ENCODE assay signal across 1 cellular context in the genomic region with DNA sequence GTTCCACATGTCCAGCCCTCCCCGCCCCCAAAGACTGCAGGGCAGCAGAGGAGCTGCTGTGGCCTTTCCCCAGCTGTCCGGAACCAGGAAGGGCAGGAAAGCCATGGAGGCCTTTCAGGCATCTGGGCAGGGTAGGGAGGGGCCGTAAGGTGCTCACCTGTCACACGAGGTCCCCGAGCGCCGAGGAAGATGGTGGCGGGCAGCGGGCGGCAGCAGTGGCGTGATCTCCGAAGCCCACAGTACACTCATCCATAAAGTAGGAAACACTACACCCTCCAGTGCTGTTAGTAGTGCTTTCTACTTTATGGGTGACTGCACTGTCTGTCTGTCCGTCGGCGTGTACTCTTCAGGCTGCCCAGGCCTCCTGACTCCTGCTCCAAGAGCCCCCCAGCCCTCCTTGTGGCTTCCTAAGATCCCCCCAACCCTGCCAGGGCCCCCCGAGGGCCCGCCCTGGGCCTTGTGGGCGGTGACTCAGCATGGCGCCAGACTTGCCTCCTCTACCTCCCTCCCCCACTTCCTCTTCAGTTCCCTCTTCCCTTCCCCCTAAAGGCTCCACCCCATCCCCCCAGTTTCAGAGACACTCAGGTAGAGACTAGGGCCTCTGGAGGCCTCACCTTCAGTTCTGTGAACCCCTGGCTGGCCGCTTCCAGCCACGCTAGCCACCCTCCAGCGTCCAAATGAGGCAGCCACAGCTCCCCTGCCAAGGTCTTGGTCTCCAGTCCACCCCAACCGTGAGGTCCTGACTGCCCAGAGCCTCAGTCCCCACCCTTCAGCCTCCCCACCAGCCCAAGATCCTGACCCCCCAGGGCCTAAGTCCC.
TF ChIP-seq lines count a peak whose summit lies in the region.

No MANE protein-coding gene starts in this region.

TF ChIP-seq in HEK293, 187 proteins besides CTCF, POLR2A, EP300 and RAD21 (continued from another document):
- TF ChIP-seq, protein P1, sequence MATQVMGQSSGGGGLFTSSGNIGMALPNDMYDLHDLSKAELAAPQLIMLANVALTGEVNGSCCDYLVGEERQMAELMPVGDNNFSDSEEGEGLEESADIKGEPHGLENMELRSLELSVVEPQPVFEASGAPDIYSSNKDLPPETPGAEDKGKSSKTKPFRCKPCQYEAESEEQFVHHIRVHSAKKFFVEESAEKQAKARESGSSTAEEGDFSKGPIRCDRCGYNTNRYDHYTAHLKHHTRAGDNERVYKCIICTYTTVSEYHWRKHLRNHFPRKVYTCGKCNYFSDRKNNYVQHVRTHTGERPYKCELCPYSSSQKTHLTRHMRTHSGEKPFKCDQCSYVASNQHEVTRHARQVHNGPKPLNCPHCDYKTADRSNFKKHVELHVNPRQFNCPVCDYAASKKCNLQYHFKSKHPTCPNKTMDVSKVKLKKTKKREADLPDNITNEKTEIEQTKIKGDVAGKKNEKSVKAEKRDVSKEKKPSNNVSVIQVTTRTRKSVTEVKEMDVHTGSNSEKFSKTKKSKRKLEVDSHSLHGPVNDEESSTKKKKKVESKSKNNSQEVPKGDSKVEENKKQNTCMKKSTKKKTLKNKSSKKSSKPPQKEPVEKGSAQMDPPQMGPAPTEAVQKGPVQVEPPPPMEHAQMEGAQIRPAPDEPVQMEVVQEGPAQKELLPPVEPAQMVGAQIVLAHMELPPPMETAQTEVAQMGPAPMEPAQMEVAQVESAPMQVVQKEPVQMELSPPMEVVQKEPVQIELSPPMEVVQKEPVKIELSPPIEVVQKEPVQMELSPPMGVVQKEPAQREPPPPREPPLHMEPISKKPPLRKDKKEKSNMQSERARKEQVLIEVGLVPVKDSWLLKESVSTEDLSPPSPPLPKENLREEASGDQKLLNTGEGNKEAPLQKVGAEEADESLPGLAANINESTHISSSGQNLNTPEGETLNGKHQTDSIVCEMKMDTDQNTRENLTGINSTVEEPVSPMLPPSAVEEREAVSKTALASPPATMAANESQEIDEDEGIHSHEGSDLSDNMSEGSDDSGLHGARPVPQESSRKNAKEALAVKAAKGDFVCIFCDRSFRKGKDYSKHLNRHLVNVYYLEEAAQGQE (tag by site-specific recombination; IDR thresholded peaks at IDR 0.05) = no peak
